In the genomic region with DNA sequence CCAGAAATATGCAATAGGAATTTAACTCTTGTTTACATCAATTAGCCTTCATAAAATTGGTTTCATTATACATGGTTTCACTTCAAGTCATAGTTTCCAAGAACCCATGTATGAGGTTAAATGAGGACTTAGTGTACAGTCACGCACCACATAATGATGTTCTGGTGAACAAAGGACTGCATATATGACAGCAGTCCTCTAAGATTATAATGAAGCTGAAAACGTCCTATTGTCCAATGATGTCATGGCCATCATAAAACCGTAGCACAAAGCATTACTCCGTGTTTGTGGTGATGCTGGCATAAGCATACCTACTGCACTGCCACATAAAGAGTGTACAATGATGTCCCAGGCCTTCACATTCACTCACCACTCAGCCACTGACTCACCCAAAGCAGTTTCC, we compare ENCODE assay signal across 14 cellular contexts. TPM values are rescaled to one million over a fixed set of nuclear protein-coding genes. Genes with fewer than 3 reads are reported as not detected.
DNase-seq lines count a peak whose midpoint lies in the region; ATAC-seq and TF ChIP-seq lines count a peak whose summit lies in the region.
"Had no signal": no experiment of that assay in that cellular context is flagged by ENCODE, and none has a peak within 500 bp of the region (broad histone marks: within the 10 kb centered on the region; RNA-seq: fewer than 3 reads in every experiment).

No MANE protein-coding gene starts in this region.

- H3K36me3 ChIP-seq in mucosa of descending colon (ENCODE audit: low read depth) (no peaks in the 10 kb centered on the region), adrenal gland (replicated peaks in 1 of 2) (no peaks in the 10 kb centered on the region)
- H3K36me3 ChIP-seq: Peyer's patch had no signal

- no peak overlapping the region for H3K27ac ChIP-seq in adrenal gland
- H3K27ac ChIP-seq: body of pancreas, HL-60, parathyroid adenoma, Peyer's patch had no signal

- H3K9me3 Mint-ChIP-seq in activated naive CD4-positive, alpha-beta T cell treated with anti-CD3 and anti-CD28 coated beads, Interleukin-2, amount 10 ng/mL, durations not matched to agents 7 days and 5 days = peaks cover 2% of the 10 kb centered on the region

- peaks cover 27% of the 10 kb centered on the region for H3K4me1 Mint-ChIP-seq in activated naive CD4-positive, alpha-beta T cell treated with anti-CD3 and anti-CD28 coated beads, Interleukin-2, amount 10 ng/mL, durations not matched to agents 7 days and 5 days

- H3K4me1 ChIP-seq in mucosa of descending colon (ENCODE audit: low read depth) (no peaks in the 10 kb centered on the region), adrenal gland (replicated peaks in 1 of 2) (peaks cover 15 to 27% of the 10 kb centered on the region in 2 donors)
- H3K4me1 ChIP-seq: body of pancreas, parathyroid adenoma, Peyer's patch had no signal

- H3K4me3 ChIP-seq in mucosa of descending colon = no peak overlapping the region
- no peak overlapping the region for H3K4me3 ChIP-seq in adrenal gland
- H3K4me3 ChIP-seq: body of pancreas, Peyer's patch had no signal

- no peak for TF ChIP-seq POLR2A in adrenal gland (IDR thresholded peaks at IDR 0.05)

- TF ChIP-seq CTCF in mucosa of descending colon (IDR thresholded peaks at IDR 0.05) (no peak), adrenal gland (IDR thresholded peaks at IDR 0.05) (no peak)

- H3K27ac Mint-ChIP-seq in activated naive CD4-positive, alpha-beta T cell treated with anti-CD3 and anti-CD28 coated beads, Interleukin-2, amount 10 ng/mL, durations not matched to agents 7 days and 5 days = peak overlapping the region; percentile 83
- H3K27ac Mint-ChIP-seq: activated B cell treated with CpG ODN at 0.5 μM for 24 hours had no signal

- WGBS in adrenal gland, 4 donors = 88 to 97% (median 91%) methylated on average over 4 of the region's 4 CpGs

- CTCF ChIA-PET in activated naive CD4-positive, alpha-beta T cell treated with anti-CD3 and anti-CD28 coated beads, Interleukin-2, amount 10 ng/mL, durations not matched to agents 7 days and 5 days (lab: Charles Lee) = interaction anchor here (1.0 to 1.6 kb wide), 2 partner anchors 12 to 30 kb away, joined by 3 to 5 read pairs; no protein-coding TSS in a partner anchor

- no peaks in the 10 kb centered on the region for H3K27me3 ChIP-seq in adrenal gland
- H3K27me3 ChIP-seq: body of pancreas, Peyer's patch had no signal

- ATAC-seq in GM21717 (IDR thresholded peaks at IDR 0.05; ENCODE audit: unreplicated experiment) = peak; percentile 86
- peak; percentile 79 for ATAC-seq in HG03175 (IDR thresholded peaks at IDR 0.05; ENCODE audit: unreplicated experiment)
- peak; percentile 32 for ATAC-seq in mucosa of descending colon
- ATAC-seq: body of pancreas had no signal

- H3K4me3 Mint-ChIP-seq in activated naive CD4-positive, alpha-beta T cell treated with anti-CD3 and anti-CD28 coated beads, Interleukin-2, amount 10 ng/mL, durations not matched to agents 7 days and 5 days = no peak overlapping the region
- H3K4me3 Mint-ChIP-seq: activated B cell treated with CpG ODN at 0.5 μM for 24 hours had no signal

- intact Hi-C loops in mucosa of descending colon (cut with DNase I, micrococcal nuclease) (no loop called here), adrenal gland (cut with DNase I) (no loop called here)

- H3K9me3 ChIP-seq in mucosa of descending colon = no peaks in the 10 kb centered on the region
- no peaks in the 10 kb centered on the region for H3K9me3 ChIP-seq in adrenal gland (replicated peaks in 1 of 3)
- H3K9me3 ChIP-seq: body of pancreas, Peyer's patch had no signal

- peaks cover 3% of the 10 kb centered on the region for H3K36me3 Mint-ChIP-seq in activated naive CD4-positive, alpha-beta T cell treated with anti-CD3 and anti-CD28 coated beads, Interleukin-2, amount 10 ng/mL, durations not matched to agents 7 days and 5 days

- no peaks in the 10 kb centered on the region for H3K27me3 Mint-ChIP-seq in activated naive CD4-positive, alpha-beta T cell treated with anti-CD3 and anti-CD28 coated beads, Interleukin-2, amount 10 ng/mL, durations not matched to agents 7 days and 5 days
- H3K27me3 Mint-ChIP-seq: activated B cell treated with CpG ODN at 0.5 μM for 24 hours had no signal

- DNase-seq in activated naive CD4-positive, alpha-beta T cell treated with anti-CD3 and anti-CD28 coated beads, Interleukin-2, amount 10 ng/mL, durations not matched to agents 7 days and 5 days = no peak
- no peak for DNase-seq in activated naive CD4-positive, alpha-beta T cell treated with Interleukin-2 at 50 U/mL for 16 hours
- DNase-seq in mucosa of descending colon (no peak), cerebellum (ENCODE audit: low spot score) (no peak), LoVo (ENCODE audit: low spot score) (no peak), adrenal gland (no peak)
- DNase-seq: activated B cell treated with CpG ODN at 0.5 μM for 24 hours, body of pancreas, NCI-H1694, Peyer's patch had no signal

RNA-seq across cellular contexts. Expression of gene SMCO4, which starts 31.1 kb away (rescaled TPM):
- total RNA-seq in mucosa of descending colon = 10 to 100 TPM; 37.5 to 75.4 (median 41.5) TPM
- 11.3 TPM for total RNA-seq in cerebellum
- 100 to 1,000 TPM in 2 of 8 donors, 10 to 100 TPM in 6; 23.2 to 108 (median 79.0) TPM for total RNA-seq in adrenal gland
- 10 to 100 TPM; 31.6 to 81.7 (median 40.9) TPM for polyA plus RNA-seq in adrenal gland

Comparison
In these comparisons a context has a peak if more than half of its experiments do, and no peak if none do; other contexts are left out.
1. ATAC-seq: peak in every context shown above with its lines; median percentile 86 in GM21717; 79 in HG03175; 32 in mucosa of descending colon.